Comparison of ENCODE assay signal across 8 cellular contexts in the genomic region with DNA sequence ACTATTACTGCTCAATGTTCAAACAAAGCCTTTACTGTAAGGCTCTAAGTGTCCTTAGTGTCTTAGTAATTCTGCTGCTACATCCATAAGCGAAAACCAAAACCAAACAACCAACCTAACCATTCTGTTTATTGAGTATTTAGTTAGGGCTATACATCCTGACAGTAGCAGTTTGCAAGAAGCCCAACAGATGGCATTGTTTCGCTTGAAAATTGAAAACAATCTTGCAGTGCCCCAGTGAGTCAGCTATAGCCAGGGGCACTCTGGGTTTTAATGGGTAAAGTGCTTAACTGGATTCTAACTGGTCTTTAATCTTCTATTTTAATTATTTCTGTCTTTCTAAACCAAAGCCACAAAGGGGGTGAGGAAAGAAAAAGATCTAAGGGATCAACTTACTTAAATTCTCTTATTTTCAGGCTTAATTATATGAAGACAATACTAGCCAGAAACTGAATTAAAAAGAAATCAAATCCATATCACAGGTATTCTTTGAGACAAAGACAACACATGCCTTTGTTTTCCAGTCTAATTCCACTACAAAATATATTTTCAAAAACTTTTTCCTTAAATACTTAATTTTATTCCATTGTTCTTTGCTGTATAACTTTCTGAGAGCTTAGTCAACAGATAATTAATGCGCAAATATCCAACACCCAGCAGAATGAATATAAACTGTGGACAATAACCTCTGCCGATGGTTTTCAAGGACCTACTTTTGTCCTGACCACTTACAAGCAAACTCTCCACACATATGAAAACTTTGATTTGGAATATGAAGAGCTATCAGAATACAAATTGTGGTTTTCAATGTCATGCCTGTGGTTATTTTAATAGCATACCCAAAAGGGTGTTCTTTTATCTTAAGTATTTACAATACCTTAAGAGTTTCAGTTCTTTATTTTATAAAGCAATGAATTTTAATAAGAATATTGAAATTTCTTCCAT. TPM values are rescaled to one million over a fixed set of nuclear protein-coding genes. Genes with fewer than 3 reads are reported as not detected.
DNase-seq lines count a peak whose midpoint lies in the region; ATAC-seq and TF ChIP-seq lines count a peak whose summit lies in the region.

No MANE protein-coding gene starts in this region.

- CTCF ChIA-PET in AG04449 (lab: Yijun Ruan, JAX), result interaction anchor here (0.8 to 2.2 kb wide), 21 partner anchors 9 to 558 kb away, joined by 3 to 20 read pairs (median 4); partner anchors contain the start of gene MRPL9

- DNase-seq in AG04449 (ENCODE audit: low read depth, low spot score) (peak; percentile 52), LNCaP clone FGC (ENCODE audit: low read depth) (peak; percentile 70), RPMI7951 (ENCODE audit: low read depth) (peak; percentile 86), activated T-helper 1 cell treated with Interleukin-2 at 50 U/mL for 16 hours (ENCODE audit: low read depth) (peak; percentile 17), fibroblast of pulmonary artery (ENCODE audit: low read depth) (peak; percentile 88), omental fat pad (ENCODE audit: low spot score) (peak; percentile 41), ureter (ENCODE audit: low spot score) (peak; percentile 63)

- TF ChIP-seq CTCF in AG04449 (IDR thresholded peaks at IDR 0.05; ENCODE audit: insufficient read depth, low read length, missing control alignments) (peak; percentile 69), LNCaP clone FGC (IDR thresholded peaks at IDR 0.05; ENCODE audit: control insufficient read depth, extremely low read depth, insufficient read depth) (peak; percentile 84), fibroblast of pulmonary artery (IDR thresholded peaks at IDR 0.05; ENCODE audit: low read length, missing control alignments) (peak; percentile 87), omental fat pad (IDR thresholded peaks at IDR 0.05) (peak in 2 of 3 donors; percentile 22 to 35)

- POLR2A ChIA-PET in AG04449 (lab: Yijun Ruan, JAX), result interaction anchor here (0.8 kb wide), 1 partner anchor 291 kb away, joined by 3 read pairs; no protein-coding TSS in a partner anchor

- no peak overlapping the region for H3K4me3 ChIP-seq in AG04449 (ENCODE audit: low read depth, low read length)
- no peak overlapping the region for H3K4me3 ChIP-seq in LNCaP clone FGC (ENCODE audit: low read depth, low read length)
- H3K4me3 ChIP-seq in fibroblast of pulmonary artery (replicated peaks; ENCODE audit: low read depth, low read length), result no peak overlapping the region

- peak; percentile 56 for ATAC-seq in GM18861 (IDR thresholded peaks at IDR 0.05; ENCODE audit: unreplicated experiment)
- ATAC-seq in omental fat pad (ENCODE audit: low FRiP score), result peak; percentile 78

RNA-seq across cellular contexts. Expression of gene POGZ, which starts 15.2 kb away (rescaled TPM):
- total RNA-seq in RPMI7951 (2014; rRNA removed; shearing (Covaris generic)), result 9.5 and 13.5 TPM in 2 replicates
- total RNA-seq in omental fat pad (10 to 100 TPM; 32.9 to 60.8 (median 40.1) TPM), ureter (175 TPM)

RNA-seq across cellular contexts. Expression of gene PSMB4, which starts 44.7 kb away (rescaled TPM):
- 469 and 498 TPM in 2 replicates for total RNA-seq in RPMI7951 (2014; rRNA removed; shearing (Covaris generic))
- total RNA-seq in omental fat pad (100 to 1,000 TPM; 218 to 238 (median 231) TPM), ureter (205 TPM)

Comparison
In these comparisons a context has a peak if more than half of its experiments do, and no peak if none do; other contexts are left out.
1. DNase-seq: peak in every context shown above with its lines; median percentile 88 in fibroblast of pulmonary artery; 86 in RPMI7951; 70 in LNCaP clone FGC; 63 in ureter; 52 in AG04449; 41 in omental fat pad; 17 in activated T-helper 1 cell treated with Interleukin-2 at 50 U/mL for 16 hours.
2. CTCF ChIP-seq: peak in every context shown above with its lines; median percentile 87 in fibroblast of pulmonary artery; 84 in LNCaP clone FGC; 69 in AG04449; 28 in omental fat pad.